ENCODE assay signal across 11 cellular contexts in the genomic region with DNA sequence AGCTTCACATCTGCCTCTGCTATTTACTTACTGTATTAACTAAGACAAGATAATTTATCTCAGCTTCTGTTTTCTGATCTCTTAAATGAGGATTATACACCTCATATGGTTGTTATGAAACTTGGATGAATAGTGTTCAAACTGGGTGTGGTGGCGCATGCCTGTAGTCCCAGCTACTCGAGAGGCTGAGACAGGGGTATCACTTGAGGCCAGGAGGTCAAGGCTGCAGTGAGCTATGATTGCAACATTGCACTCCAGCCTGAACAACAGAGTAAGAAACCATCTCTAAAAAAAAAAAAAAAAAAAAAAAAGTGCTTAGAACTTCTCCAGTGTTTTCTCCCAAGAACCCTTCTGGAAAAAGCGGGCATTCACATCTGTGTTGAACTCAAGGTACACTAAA.
"Had no signal": no experiment of that assay in that cellular context is flagged by ENCODE, and none has a peak within 500 bp of the region (broad histone marks: within the 10 kb centered on the region; RNA-seq: fewer than 3 reads in every experiment).

No MANE protein-coding gene starts in this region.

- H3K4me2 ChIP-seq: GM23338 had no signal

- H3K9me3 ChIP-seq: HAP-1 had no signal

- H2AFZ ChIP-seq: GM23248, GM23338 had no signal

- H3K36me3 ChIP-seq: HAP-1 had no signal

- H3K4me1 ChIP-seq: HAP-1 had no signal

- H3K4me3 ChIP-seq: GM23248, GM23338, HAP-1 had no signal

- ATAC-seq: GM23338, HCT116 had no signal

- FAIRE-seq: H1, H54 had no signal

- H3K9ac ChIP-seq: GM23248 had no signal

- H3K27ac ChIP-seq: GM23248 had no signal

- DNase-seq: GM23248, GOT3, H7, H9, HCEC 1CT, HFFc6 had no signal
